Comparison of ENCODE assay signal across 14 cellular contexts in genomic region chr7:66110861-66111260, GRCh38. TPM values are rescaled to one million over a fixed set of nuclear protein-coding genes. Genes with fewer than 3 reads are reported as not detected.
DNase-seq lines count a peak whose midpoint lies in the region; ATAC-seq, FAIRE-seq and TF ChIP-seq lines count a peak whose summit lies in the region.
"Had no signal": no experiment of that assay in that cellular context is flagged by ENCODE, and none has a peak within 500 bp of the region (broad histone marks: within the 10 kb centered on the region; RNA-seq: fewer than 3 reads in every experiment).

No MANE protein-coding gene starts in this region.

- H3K4me1 ChIP-seq in adipocyte (ENCODE audit: control insufficient read depth, insufficient read depth, low read length) (peaks cover 26% of the 10 kb centered on the region), keratinocyte (ENCODE audit: control insufficient read depth, extremely low read depth, insufficient read depth, low read length) (peaks cover 15% of the 10 kb centered on the region)

- no peaks in the 10 kb centered on the region for H4K20me1 ChIP-seq in keratinocyte (ENCODE audit: control insufficient read depth, extremely low read depth, insufficient read depth, low read length)

- POLR2A ChIA-PET in activated CD4-positive, alpha-beta memory T cell treated with anti-CD3 and anti-CD28 coated beads for 36 hours (lab: Charles Lee), result no interaction called here

- H3K9me3 Mint-ChIP-seq in activated CD4-positive, alpha-beta memory T cell treated with anti-CD3 and anti-CD28 coated beads for 36 hours, result no peaks in the 10 kb centered on the region

- FAIRE-seq in HTR-8/SVneo (lab: Jason Lieb, UNC), result peak; percentile 94
- FAIRE-seq in keratinocyte (lab: Jason Lieb, UNC), result peak; percentile 82

- no peaks in the 10 kb centered on the region for H3K9me3 ChIP-seq in adipocyte (ENCODE audit: control insufficient read depth, low read length)
- no peaks in the 10 kb centered on the region for H3K9me3 ChIP-seq in keratinocyte (ENCODE audit: control insufficient read depth, low read depth, low read length)
- H3K9me3 ChIP-seq: Caco-2, testis had no signal

- H3K9ac ChIP-seq in adipocyte (ENCODE audit: low read length) (peak overlapping the region; percentile 2), keratinocyte (ENCODE audit: control insufficient read depth, extremely low read depth, insufficient read depth, low read length) (no peak overlapping the region)

- peak overlapping the region; percentile 26 for H3K27ac ChIP-seq in keratinocyte (ENCODE audit: control insufficient read depth, insufficient read depth, low read length)
- H3K27ac ChIP-seq: testis had no signal

- H3K4me3 ChIP-seq in AG09309 (ENCODE audit: control insufficient read depth, low read depth, low read length), result no peak overlapping the region
- no peak overlapping the region for H3K4me3 ChIP-seq in adipocyte (ENCODE audit: low read length)
- no peak overlapping the region for H3K4me3 ChIP-seq in keratinocyte (ENCODE audit: control insufficient read depth in 2 of 3, extremely low read depth in 1 of 3, insufficient read depth in 2 of 3, low read depth in 1 of 3, low read length in 3 of 3)
- H3K4me3 ChIP-seq: testis had no signal

- DNase-seq in AG09309 (ENCODE audit: low read depth), result peak; percentile 75
- DNase-seq in HTR-8/SVneo (ENCODE audit: insufficient read length, low spot score), result peak; percentile 41
- DNase-seq in adipocyte (ENCODE audit: low read depth), result peak; percentile 66
- DNase-seq in keratinocyte (ENCODE audit: low read depth, low spot score), result peak; percentile 52
- DNase-seq in Right ventricle myocardium superior, result no peak
- DNase-seq in activated CD4-positive, alpha-beta memory T cell treated with anti-CD3 and anti-CD28 coated beads for 36 hours, result no peak
- no peak for DNase-seq in stimulated activated CD4-positive, alpha-beta T cell treated with anti-CD3 and anti-CD28 coated beads, Interleukin-1b, Interleukin-23, amount 100 ng/mL, for 48 hours
- DNase-seq in AML-193 (lab: John Stamatoyannopoulos, UW), result no peak
- DNase-seq: Caco-2, H7, naive B cell, NCI-H2029 treated with DMSO at 0.1 percent for 48 hours, SHP77 treated with DMSO at 0.1 percent for 48 hours, testis had no signal

- CTCF ChIA-PET in activated CD4-positive, alpha-beta memory T cell treated with anti-CD3 and anti-CD28 coated beads for 36 hours (lab: Charles Lee), result no interaction called here

- no peak overlapping the region for H3K27ac Mint-ChIP-seq in activated CD4-positive, alpha-beta memory T cell treated with anti-CD3 and anti-CD28 coated beads for 36 hours

- no peak overlapping the region for H3K4me2 ChIP-seq in keratinocyte (ENCODE audit: control insufficient read depth, extremely low read depth, insufficient read depth, low read depth, low read length)

- ATAC-seq in Right ventricle myocardium superior (ENCODE audit: poor library complexity), result no peak

- intact Hi-C loops in Right ventricle myocardium superior (cut with DNase I), result no loop called here
- intact Hi-C loops in activated CD4-positive, alpha-beta memory T cell treated with anti-CD3 and anti-CD28 coated beads for 36 hours (cut with micrococcal nuclease), result loop anchor here (10.0 kb wide), 1 partner anchor 94 kb away; the partner anchor contains the start of gene TPST1

- no peaks in the 10 kb centered on the region for H3K27me3 Mint-ChIP-seq in activated CD4-positive, alpha-beta memory T cell treated with anti-CD3 and anti-CD28 coated beads for 36 hours
- H3K27me3 Mint-ChIP-seq: naive B cell had no signal

- no peaks in the 10 kb centered on the region for H3K9me1 ChIP-seq in keratinocyte (ENCODE audit: control insufficient read depth, extremely low read depth, insufficient read depth, low read length)

- H3K4me1 Mint-ChIP-seq in activated CD4-positive, alpha-beta memory T cell treated with anti-CD3 and anti-CD28 coated beads for 36 hours (ENCODE audit: low read depth), result peaks cover 9% of the 10 kb centered on the region

- no peak overlapping the region for H2AFZ ChIP-seq in keratinocyte (ENCODE audit: control insufficient read depth, low read length)

- dilution Hi-C loops in keratinocyte (cut with MboI; ENCODE audit: extremely low pct_ligation_motif_present, low sequenced_read_pairs), result no loop called here

- no peak for TF ChIP-seq CTCF in AG09309 (IDR thresholded peaks at IDR 0.05; ENCODE audit: control insufficient read depth, insufficient read depth, low read depth, low read length, missing control alignments)
- no peak for TF ChIP-seq CTCF in keratinocyte (optimal IDR thresholded peaks at IDR 0.05 in 1 of 3, IDR thresholded peaks at IDR 0.05 in 1 of 3, conservative IDR thresholded peaks at IDR 0.05 in 1 of 3; ENCODE audit: extremely low read depth in 1 of 3, insufficient read depth in 2 of 3, low read length in 3 of 3)

- H3K79me2 ChIP-seq in keratinocyte (ENCODE audit: control insufficient read depth, insufficient read depth, low read length), result peaks cover 13% of the 10 kb centered on the region

- peaks cover 10% of the 10 kb centered on the region for H3K36me3 Mint-ChIP-seq in activated CD4-positive, alpha-beta memory T cell treated with anti-CD3 and anti-CD28 coated beads for 36 hours
- H3K36me3 Mint-ChIP-seq: naive B cell had no signal

- H3K36me3 ChIP-seq in adipocyte (ENCODE audit: control insufficient read depth, insufficient read depth, low read length, severe bottlenecking) (no peaks in the 10 kb centered on the region), keratinocyte (ENCODE audit: control insufficient read depth in 2 of 2, extremely low read depth in 1 of 2, insufficient read depth in 2 of 2, low read length in 2 of 2) (no peaks in the 10 kb centered on the region)

- H3K4me3 Mint-ChIP-seq in activated CD4-positive, alpha-beta memory T cell treated with anti-CD3 and anti-CD28 coated beads for 36 hours, result no peak overlapping the region

- H3K27me3 ChIP-seq in adipocyte (replicated peaks; ENCODE audit: control insufficient read depth, insufficient read depth, low read length) (no peaks in the 10 kb centered on the region), keratinocyte (ENCODE audit: control insufficient read depth, extremely low read depth, insufficient read depth, low read length) (no peaks in the 10 kb centered on the region)
- H3K27me3 ChIP-seq: testis had no signal

RNA-seq across cellular contexts. Expression of gene CRCP, which starts 3.8 kb away (rescaled TPM):
- polyA plus RNA-seq in keratinocyte, result 23.6 to 41.6 TPM (median 25.4 TPM) in 3 replicates
- polyA plus RNA-seq in keratinocyte (2011; ENCODE audit: low read depth), result 30.9 TPM
- polyA plus RNA-seq in keratinocyte (2011; cell fraction: cytosol; rRNA removed), result 21.7 and 23.3 TPM in 2 replicates
- polyA plus RNA-seq in keratinocyte (2011; cell fraction: nucleus; rRNA removed), result 21.2 and 25.5 TPM in 2 replicates
- 20.7 and 34.0 TPM in 2 replicates for polyA plus RNA-seq in keratinocyte (2012; ENCODE audit: low replicate concordance)
- polyA minus RNA-seq in keratinocyte, result 27.7 to 36.1 TPM (median 31.3 TPM) in 3 replicates
- 31.3 TPM for polyA minus RNA-seq in keratinocyte (2011; cell fraction: cytosol; rRNA and poly(A)+ RNA removed)
- polyA minus RNA-seq in keratinocyte (2011; cell fraction: nucleus; rRNA and poly(A)+ RNA removed), result 8.9 and 18.1 TPM in 2 replicates
- total RNA-seq in Right ventricle myocardium superior, result 22.3 TPM
- total RNA-seq in activated CD4-positive, alpha-beta memory T cell treated with anti-CD3 and anti-CD28 coated beads for 36 hours, result 10 to 100 TPM; 19.3 to 19.6 TPM

RNA-seq across cellular contexts. Expression of gene ASL, which starts 35.2 kb away (rescaled TPM):
- polyA plus RNA-seq in keratinocyte, result 24.4 to 34.8 TPM (median 27.8 TPM) in 3 replicates
- polyA plus RNA-seq in keratinocyte (2011; ENCODE audit: low read depth), result 20.4 TPM
- 14.3 and 23.5 TPM in 2 replicates for polyA plus RNA-seq in keratinocyte (2011; cell fraction: cytosol; rRNA removed)
- 30.1 and 33.0 TPM in 2 replicates for polyA plus RNA-seq in keratinocyte (2011; cell fraction: nucleus; rRNA removed)
- polyA plus RNA-seq in keratinocyte (2012; ENCODE audit: low replicate concordance), result 20.7 and 32.5 TPM in 2 replicates
- 18.3 to 31.6 TPM (median 25.1 TPM) in 3 replicates for polyA minus RNA-seq in keratinocyte
- 23.6 TPM for polyA minus RNA-seq in keratinocyte (2011; cell fraction: cytosol; rRNA and poly(A)+ RNA removed)
- polyA minus RNA-seq in keratinocyte (2011; cell fraction: nucleus; rRNA and poly(A)+ RNA removed), result 15.6 and 16.4 TPM in 2 replicates
- 8.8 TPM for total RNA-seq in Right ventricle myocardium superior
- total RNA-seq in activated CD4-positive, alpha-beta memory T cell treated with anti-CD3 and anti-CD28 coated beads for 36 hours, result 10 to 100 TPM; 26.2 to 26.8 TPM

Comparison
In these comparisons a context has a peak if more than half of its experiments do, and no peak if none do; other contexts are left out.
1. DNase-seq: peak in AG09309 (single experiment), HTR-8/SVneo (single experiment), adipocyte (single experiment) and keratinocyte (single experiment); none in Right ventricle myocardium superior (single experiment), activated CD4-positive, alpha-beta memory T cell treated with anti-CD3 and anti-CD28 coated beads for 36 hours (single experiment), stimulated activated CD4-positive, alpha-beta T cell treated with anti-CD3 and anti-CD28 coated beads, Interleukin-1b, Interleukin-23, amount 100 ng/mL, for 48 hours (single experiment) and AML-193 (0 of 2).